In the genomic region with DNA sequence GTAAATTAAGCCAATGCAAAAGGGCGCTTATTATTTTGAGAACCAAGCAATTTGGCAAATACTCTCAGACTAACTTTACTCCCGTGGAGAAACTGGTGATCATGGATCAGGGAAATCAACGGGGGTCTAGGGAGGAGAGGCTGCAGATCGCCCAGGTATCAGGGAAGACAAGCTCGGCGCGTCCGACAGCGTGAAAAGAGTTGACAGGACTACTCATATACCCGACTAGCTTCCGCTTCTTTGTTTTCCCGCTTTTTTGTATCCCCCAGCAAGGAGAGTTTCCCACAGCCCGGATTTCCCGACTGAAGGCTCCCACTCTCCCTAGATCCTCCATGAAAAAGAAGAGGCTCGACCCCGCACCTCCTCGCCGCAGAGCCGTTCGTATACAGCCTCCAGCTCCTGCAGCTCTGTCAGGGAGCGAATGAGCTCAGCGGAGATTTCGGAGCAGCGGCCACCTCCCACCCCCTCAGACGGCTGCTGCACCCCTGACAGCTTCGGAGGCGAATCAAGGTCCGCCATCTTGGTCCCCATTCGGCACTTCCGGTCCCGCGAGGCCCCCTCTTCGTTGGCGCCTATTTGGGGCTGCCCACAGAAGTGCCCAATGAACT, we compare ENCODE assay signal across 8 cellular contexts. TPM values are rescaled to one million over a fixed set of nuclear protein-coding genes. Genes with fewer than 3 reads are reported as not detected.
A peak's percentile ranks its signal among the peaks of the same experiment; 100 is the strongest.
DNase-seq lines count a peak whose midpoint lies in the region; ATAC-seq, FAIRE-seq and TF ChIP-seq lines count a peak whose summit lies in the region.

A gene (minus strand): TSS at position 542 of the 608 bp plus-strand sequence. CDS start 11 bp downstream, at position 531.

- BruUV-seq in mammary epithelial cell (replicated peaks; lab: Mats Ljungman, UMichigan), result TSS peak; percentile 57

- ATAC-seq in HG02870 (IDR thresholded peaks at IDR 0.05; ENCODE audit: unreplicated experiment) (peak; percentile 45), WTC11 (peak; percentile 84), HG03520 (IDR thresholded peaks at IDR 0.05; ENCODE audit: unreplicated experiment) (no peak)

- peak within 1 kb of the TSS; percentile 83 for H3K27ac ChIP-seq in mammary epithelial cell (ENCODE audit: insufficient read depth, low read depth, low read length)
- H3K27ac ChIP-seq in smooth muscle cell (ENCODE audit: low read depth), result peak within 1 kb of the TSS; percentile 91

- H3K27me3 ChIP-seq in mammary epithelial cell (ENCODE audit: insufficient read depth, low read length), result no peaks in the 10 kb centered on the region
- H3K27me3 ChIP-seq in smooth muscle cell (ENCODE audit: low read depth), result no peaks in the 10 kb centered on the region

- POLR2A ChIA-PET in WTC11 (lab: Charles Lee), result interaction anchor here (0.6 to 1.1 kb wide), 4 partner anchors 40 to 264 kb away, joined by 3 to 6 read pairs (median 4); no protein-coding TSS in a partner anchor

- peaks cover 35% of the 10 kb centered on the region for H3K4me1 ChIP-seq in mammary epithelial cell (ENCODE audit: insufficient read depth, low read length)
- peaks cover 33% of the 10 kb centered on the region for H3K4me1 ChIP-seq in smooth muscle cell (ENCODE audit: low read depth)

- in situ Hi-C loops in mammary epithelial cell (cut with MboI; ENCODE audit: low sequenced_read_pairs in 2 of 2), result no loop called here

- H3K36me3 ChIP-seq in mammary epithelial cell (ENCODE audit: insufficient read depth, low read length) (peaks cover 5% of the 10 kb centered on the region), smooth muscle cell (ENCODE audit: low read depth) (no peaks in the 10 kb centered on the region)

- no peaks in the 10 kb centered on the region for H4K20me1 ChIP-seq in mammary epithelial cell (ENCODE audit: insufficient read depth, low read length)
- peaks cover 35% of the 10 kb centered on the region for H4K20me1 ChIP-seq in smooth muscle cell (ENCODE audit: low read depth)

- H3K4me1 Mint-ChIP-seq in WTC11, result peaks cover 29% of the 10 kb centered on the region

- TF ChIP-seq POLR2A in GM12891 (IDR thresholded peaks at IDR 0.05; ENCODE audit: low read depth, low read length), result peak; percentile 89

- TF ChIP-seq CTCF in WTC11 (IDR thresholded peaks at IDR 0.05) (no peak), mammary epithelial cell (conservative IDR thresholded peaks at IDR 0.05 in 1 of 2, IDR thresholded peaks at IDR 0.05 in 1 of 2; ENCODE audit: extremely low read depth in 1 of 2, insufficient read depth in 1 of 2, low read depth in 1 of 2, low read length in 2 of 2) (no peak), smooth muscle cell (IDR thresholded peaks at IDR 0.05; ENCODE audit: borderline replicate concordance, insufficient read depth, poor library complexity, severe bottlenecking) (no peak)

- intact Hi-C loops in mammary epithelial cell (cut with micrococcal nuclease), result loop anchor here (1.0 to 10.0 kb wide), 5 partner anchors 69 to 252 kb away; a partner anchor contains a TSS

- peak; percentile 71 for DNase-seq in GM12891 (ENCODE audit: insufficient read length, low spot score)
- peak; percentile 92 for DNase-seq in NCI-H2171 treated with DMSO at 0.1 percent for 48 hours (lab: John Stamatoyannopoulos, UW)
- peak; percentile 85 for DNase-seq in WTC11 (ENCODE audit: low spot score)
- peak; percentile 77 for DNase-seq in mammary epithelial cell
- DNase-seq in iPS-NIHi11 (ENCODE audit: low spot score), result peak; percentile 96
- DNase-seq in smooth muscle cell (lab: John Stamatoyannopoulos, UW; ENCODE audit: unreplicated experiment), result peak; percentile 42

- H3K27me3 Mint-ChIP-seq in WTC11 (ENCODE audit: low read depth), result no peaks in the 10 kb centered on the region

- peak within 1 kb of the TSS; percentile 95 for H3K4me3 Mint-ChIP-seq in WTC11

- H3K4me2 ChIP-seq in mammary epithelial cell (ENCODE audit: insufficient read depth, low read depth, low read length) (peak within 1 kb of the TSS; percentile 86), smooth muscle cell (peak within 1 kb of the TSS; percentile 92)

- no peaks in the 10 kb centered on the region for H3K9me3 Mint-ChIP-seq in WTC11

- peak within 1 kb of the TSS; percentile 95 for H3K27ac Mint-ChIP-seq in WTC11

- peak; percentile 56 for FAIRE-seq in GM12891 (lab: Jason Lieb, UNC)

- WGBS in mammary epithelial cell (ENCODE audit: low coverage, missing lambda C conversion rate), result 2% methylated on average over 18 of the region's 34 CpGs
- WGBS in smooth muscle cell (ENCODE audit: low lambda C conversion rate), result 2% methylated on average over 34 of the region's 34 CpGs

- peak within 1 kb of the TSS; percentile 96 for H3K9ac ChIP-seq in mammary epithelial cell (ENCODE audit: insufficient read depth, low read length)
- peak within 1 kb of the TSS; percentile 92 for H3K9ac ChIP-seq in smooth muscle cell (ENCODE audit: low read depth)

- H3K36me3 Mint-ChIP-seq in WTC11, result peaks cover 34% of the 10 kb centered on the region

- dilution Hi-C loops in mammary epithelial cell (cut with HindIII; ENCODE audit: low sequenced_read_pairs), result loop anchor here (5.0 to 10.0 kb wide), 2 partner anchors 86 to 158 kb away; a partner anchor contains a TSS

- H2AFZ ChIP-seq in mammary epithelial cell (ENCODE audit: low read depth, low read length), result peak within 1 kb of the TSS; percentile 94
- peak within 1 kb of the TSS; percentile 99 for H2AFZ ChIP-seq in smooth muscle cell (ENCODE audit: low read depth)

- CTCF ChIA-PET in WTC11 (lab: Charles Lee) (interaction anchor here (0.8 to 1.2 kb wide), 5 partner anchors 28 to 143 kb away, joined by 3 read pairs; no protein-coding TSS in a partner anchor), mammary epithelial cell (lab: Charles Lee; ENCODE audit: low non-redundant PET) (interaction anchor here (0.6 kb wide), 1 partner anchor 43 kb away, joined by 4 read pairs; no protein-coding TSS in a partner anchor)

- H3K79me2 ChIP-seq in mammary epithelial cell (ENCODE audit: insufficient read depth, low read length) (peaks cover 67% of the 10 kb centered on the region), smooth muscle cell (ENCODE audit: low read depth) (peaks cover 62% of the 10 kb centered on the region)

- H3K9me3 ChIP-seq in mammary epithelial cell (replicated peaks; ENCODE audit: insufficient read depth, low read length), result no peaks in the 10 kb centered on the region
- H3K9me3 ChIP-seq in smooth muscle cell (replicated peaks; ENCODE audit: low read depth), result no peaks in the 10 kb centered on the region

- no peaks in the 10 kb centered on the region for H3F3A ChIP-seq in smooth muscle cell (ENCODE audit: low read depth)

- H3K4me3 ChIP-seq in mammary epithelial cell (replicated peaks in 1 of 3; ENCODE audit: insufficient read depth in 1 of 3, low read depth in 2 of 3, low read length in 3 of 3), result peak within 1 kb of the TSS; percentile 90 to 97 (median 93)
- H3K4me3 ChIP-seq in smooth muscle cell, result peak within 1 kb of the TSS; percentile 98

TF ChIP-seq in GM12891, 5 proteins besides CTCF, POLR2A, EP300 and RAD21:
- peak; percentile 28; the same call in 1 of the 2 replicates for TF ChIP-seq SPI1 (IDR thresholded peaks at IDR 0.05; ENCODE audit: low read depth, low read length)
- no peak for TF ChIP-seq PAX5 (IDR thresholded peaks at IDR 0.05; ENCODE audit: insufficient read depth, low read length, severe bottlenecking)
- TF ChIP-seq POU2F2 (IDR thresholded peaks at IDR 0.05; ENCODE audit: low read depth, low read length), result peak; percentile 55
- TF ChIP-seq TAF1 (IDR thresholded peaks at IDR 0.05; ENCODE audit: low read depth, low read length), result peak; percentile 69; the same call in 1 of the 2 replicates
- peak; percentile 93; the same call in 1 of the 2 replicates for TF ChIP-seq POLR2AphosphoS5 (IDR thresholded peaks at IDR 0.05; ENCODE audit: low read depth, low read length)

TF ChIP-seq in WTC11, 78 proteins besides CTCF, POLR2A, EP300 and RAD21:
- TF ChIP-seq GABPB1 (CRISPR knock-in tag; IDR thresholded peaks at IDR 0.05) (peak; percentile 78), TEAD1 (CRISPR knock-in tag; IDR thresholded peaks at IDR 0.05) (peak; percentile 71; the same call in 1 of the 2 replicates), ZNF232 (CRISPR knock-in tag; IDR thresholded peaks at IDR 0.05) (no peak), ZNF317 (CRISPR knock-in tag; IDR thresholded peaks at IDR 0.05; ENCODE audit: borderline replicate concordance, low read depth) (no peak), ATF1 (CRISPR knock-in tag; IDR thresholded peaks at IDR 0.05) (no peak), PRRX2 (CRISPR knock-in tag; IDR thresholded peaks at IDR 0.05) (no peak), GTF2I (CRISPR knock-in tag; conservative IDR thresholded peaks at IDR 0.05) (no peak)
- TF ChIP-seq, protein P1, sequence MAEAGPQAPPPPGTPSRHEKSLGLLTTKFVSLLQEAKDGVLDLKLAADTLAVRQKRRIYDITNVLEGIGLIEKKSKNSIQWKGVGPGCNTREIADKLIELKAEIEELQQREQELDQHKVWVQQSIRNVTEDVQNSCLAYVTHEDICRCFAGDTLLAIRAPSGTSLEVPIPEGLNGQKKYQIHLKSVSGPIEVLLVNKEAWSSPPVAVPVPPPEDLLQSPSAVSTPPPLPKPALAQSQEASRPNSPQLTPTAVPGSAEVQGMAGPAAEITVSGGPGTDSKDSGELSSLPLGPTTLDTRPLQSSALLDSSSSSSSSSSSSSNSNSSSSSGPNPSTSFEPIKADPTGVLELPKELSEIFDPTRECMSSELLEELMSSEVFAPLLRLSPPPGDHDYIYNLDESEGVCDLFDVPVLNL (CRISPR knock-in tag; IDR thresholded peaks at IDR 0.05; ENCODE audit: borderline replicate concordance, low read depth), result no peak
- TF ChIP-seq, protein P2, sequence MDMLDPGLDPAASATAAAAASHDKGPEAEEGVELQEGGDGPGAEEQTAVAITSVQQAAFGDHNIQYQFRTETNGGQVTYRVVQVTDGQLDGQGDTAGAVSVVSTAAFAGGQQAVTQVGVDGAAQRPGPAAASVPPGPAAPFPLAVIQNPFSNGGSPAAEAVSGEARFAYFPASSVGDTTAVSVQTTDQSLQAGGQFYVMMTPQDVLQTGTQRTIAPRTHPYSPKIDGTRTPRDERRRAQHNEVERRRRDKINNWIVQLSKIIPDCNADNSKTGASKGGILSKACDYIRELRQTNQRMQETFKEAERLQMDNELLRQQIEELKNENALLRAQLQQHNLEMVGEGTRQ (CRISPR knock-in tag; IDR thresholded peaks at IDR 0.05), result no peak
TF ChIP-seq in WTC11: peak in this region for 2.

RNA-seq across cellular contexts. Expression of the gene that starts here (rescaled TPM):
- 29.7 TPM for polyA plus RNA-seq in GM12891 (2012; ENCODE audit: low read depth, missing spikeins)
- 56.6 to 65.6 TPM (median 61.8 TPM) in 3 replicates for total RNA-seq in WTC11 (2021)
- 10 to 100 TPM; 42.7 to 52.0 TPM for total RNA-seq in mammary epithelial cell
- 35.7 TPM for polyA plus RNA-seq in mammary epithelial cell
- polyA minus RNA-seq in mammary epithelial cell, result 39.0 TPM
- total RNA-seq in smooth muscle cell, result 39.8 and 49.4 TPM in 2 replicates
- 40.0 and 61.9 TPM in 2 replicates for polyA plus RNA-seq in smooth muscle cell

Comparison
In these comparisons a context has a peak if more than half of its experiments do, and no peak if none do; other contexts are left out.
1. DNase-seq: peak in every context shown above with its lines; median percentile 96 in iPS-NIHi11; 92 in NCI-H2171 treated with DMSO at 0.1 percent for 48 hours; 85 in WTC11; 77 in mammary epithelial cell; 71 in GM12891; 42 in smooth muscle cell.